ENCODE assay signal across 8 cellular contexts in the genomic region with DNA sequence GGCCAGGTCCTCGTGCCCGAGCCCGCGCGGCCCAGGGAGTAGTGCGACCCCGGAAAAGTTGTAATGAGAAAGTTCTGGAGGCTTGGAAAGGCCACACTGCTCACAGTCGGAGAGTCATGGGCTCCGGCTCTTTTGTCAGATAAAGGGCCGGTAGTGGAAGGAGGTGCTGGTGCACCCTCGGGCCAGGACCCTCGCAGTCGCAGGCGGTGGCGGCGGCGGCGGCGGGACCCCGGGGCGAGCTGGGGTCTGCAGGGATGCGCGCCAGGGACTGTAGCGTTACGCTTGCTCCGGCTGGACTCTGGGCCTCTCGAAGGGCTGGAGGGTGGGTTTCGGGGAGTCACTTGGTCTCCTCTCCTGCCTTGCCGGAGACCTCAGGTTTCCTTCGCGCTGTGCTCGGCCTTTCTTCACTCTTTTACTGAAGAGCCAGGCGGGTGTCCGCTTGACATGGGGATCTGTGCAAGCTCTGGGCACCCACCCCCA. TPM values are rescaled to one million over a fixed set of nuclear protein-coding genes. Genes with fewer than 3 reads are reported as not detected.
DNase-seq lines count a peak whose midpoint lies in the region; TF ChIP-seq lines count a peak whose summit lies in the region.

No MANE protein-coding gene starts in this region.

- H3K9me3 ChIP-seq in cardiac muscle cell (ENCODE audit: low read depth) (no peaks in the 10 kb centered on the region), prostate gland (no peaks in the 10 kb centered on the region)

- no peaks in the 10 kb centered on the region for H3K36me3 ChIP-seq in cardiac muscle cell
- no peaks in the 10 kb centered on the region for H3K36me3 ChIP-seq in prostate gland

- TF ChIP-seq CTCF in VCaP (conservative IDR thresholded peaks at IDR 0.05), result no peak
- TF ChIP-seq CTCF in cardiac muscle cell (IDR thresholded peaks at IDR 0.05; ENCODE audit: low read depth, low read length), result no peak
- no peak for TF ChIP-seq CTCF in prostate gland (IDR thresholded peaks at IDR 0.05)

- peaks cover 5% of the 10 kb centered on the region for H3K4me1 ChIP-seq in cardiac muscle cell (ENCODE audit: low read depth)
- H3K4me1 ChIP-seq in prostate gland (replicated peaks), result no peaks in the 10 kb centered on the region

- no peak for TF ChIP-seq POLR2A in prostate gland (IDR thresholded peaks at IDR 0.05)

- peaks cover 96% of the 10 kb centered on the region for H3K27me3 ChIP-seq in cardiac muscle cell
- H3K27me3 ChIP-seq in prostate gland (replicated peaks; ENCODE audit: insufficient read depth), result peaks cover 10% of the 10 kb centered on the region

- WGBS in prostate gland, result under 1% methylated on average over 27 of the region's 34 CpGs

- H3K4me3 ChIP-seq in GM08714 (ENCODE audit: low read length) (peak overlapping the region; percentile 93; the same call in 1 of the 2 replicates), cardiac muscle cell (peak overlapping the region; percentile 43), prostate gland (peak overlapping the region; percentile 44 to 48)

- intact Hi-C loops in prostate gland (cut with DNase I), result no loop called here

- H3K27ac ChIP-seq in VCaP, result peak overlapping the region; percentile 52
- no peak overlapping the region for H3K27ac ChIP-seq in cardiac muscle cell
- H3K27ac ChIP-seq in prostate gland, result peak overlapping the region; percentile 34 to 51

- peak in 1 of 2 donors; percentile 1 for DNase-seq in cardiac muscle cell (ENCODE audit: low read depth in 1 of 2, low spot score in 1 of 2)
- DNase-seq in prostate gland (ENCODE audit: low spot score), result no peak
- no peak for DNase-seq in HK-2 (ENCODE audit: unreplicated experiment)
- no peak for DNase-seq in AML-193 (lab: John Stamatoyannopoulos, UW)
- no peak for DNase-seq in NCI-H446 (lab: John Stamatoyannopoulos, UW)
- no peak for DNase-seq in GM19238 (ENCODE audit: insufficient read length, low spot score)

RNA-seq across cellular contexts. Expression of gene RORB, which starts 1.5 kb away (rescaled TPM):
- 0.03 and 0.04 TPM in 2 replicates for total RNA-seq in cardiac muscle cell
- not detected in 2 replicates for polyA plus RNA-seq in cardiac muscle cell
- total RNA-seq in prostate gland, result 1 to 10 TPM; 1.4 to 1.7 TPM

Comparison
In these comparisons a context has a peak if more than half of its experiments do, and no peak if none do; other contexts are left out.
1. H3K4me3 ChIP-seq: peak in every context shown above with its lines; median percentile 93 in GM08714; 46 in prostate gland; 43 in cardiac muscle cell.